Comparison of ENCODE assay signal across 30 cellular contexts in genomic region chr19:18265611-18265981, GRCh38. TPM values are rescaled to one million over a fixed set of nuclear protein-coding genes. Genes with fewer than 3 reads are reported as not detected.
"Had no signal": no experiment of that assay in that cellular context is flagged by ENCODE, and none has a peak within 500 bp of the region (broad histone marks: within the 10 kb centered on the region; RNA-seq: fewer than 3 reads in every experiment).

No MANE protein-coding gene starts in this region.

- H3K9me3 Mint-ChIP-seq: activated B cell treated with CpG ODN at 0.5 μM for 24 hours; activated CD8-positive, alpha-beta T cell treated with anti-CD3 and anti-CD28 coated beads for 36 hours; activated naive CD4-positive, alpha-beta T cell treated with anti-CD3 and anti-CD28 coated beads, Interleukin-2, amount 50 U/mL, for 24 hours; activated naive CD8-positive, alpha-beta T cell treated with anti-CD3 and anti-CD28 coated beads, Interleukin-2, amount 50 U/mL, for 24 hours; activated T-helper 2 cell treated with anti-CD3 and anti-CD28 coated beads, Interferon-gamma antibody, Interleukin-2, Interleukin-4, amounts not matched to agents 10 μg/mL and 5 μg/mL and 100 μg/mL, durations not matched to agents 14 hours and 24 hours and 36 hours; dendritic cell treated with granulocyte-macrophage colony-stimulating factor and Interleukin-4, amounts not matched to agents 40 ng/mL and 50 ng/mL, for 4 days; endodermal cell; natural killer cell treated with Interleukin-12 subunit alpha and Interleukin-12 subunit beta and Interleukin-15 and Interleukin-18, amount 100 ng/mL, for 72 hours; T-helper 2 cell treated with Interferon-gamma antibody and Interleukin-4, amounts not matched to agents 5 μg/mL and 100 μg/mL, for 36 hours had no signal

- DNase-seq: activated B cell treated with CpG ODN at 0.5 μM for 24 hours; activated CD4-positive, alpha-beta T cell treated with anti-CD3 and anti-CD28 coated beads, Interleukin-2, amount 50 U/mL, for 1 hour; activated CD8-positive, alpha-beta memory T cell treated with anti-CD3 and anti-CD28 coated beads, Interleukin-2, amount 10 ng/mL, durations not matched to agents 7 days and 5 days; activated CD8-positive, alpha-beta T cell treated with anti-CD3 and anti-CD28 coated beads for 36 hours; activated naive CD8-positive, alpha-beta T cell treated with anti-CD3 and anti-CD28 coated beads, Interleukin-2, amount 50 U/mL, for 24 hours; activated T-cell treated with anti-CD3 and anti-CD28 coated beads, Interleukin-2, amount 50 U/mL, for 48 hours; amygdala; central memory CD4-positive, alpha-beta T cell; endodermal cell; foreskin melanocyte; left ventricle myocardium inferior; mucosa of descending colon; right lobe of liver; stimulated activated CD4-positive, alpha-beta T cell treated with anti-CD3 and anti-CD28 coated beads, Interleukin-4, amount 100 ng/mL, for 1 hour; stimulated activated naive CD8-positive, alpha-beta T cell treated with anti-CD3 and anti-CD28 coated beads, Interleukin-15, Interleukin-2, amounts not matched to agents 100 U/mL and 50 U/mL, for 24 hours had no signal

- H3K4me1 Mint-ChIP-seq: activated B cell treated with CpG ODN at 0.5 μM for 24 hours; activated naive CD4-positive, alpha-beta T cell treated with anti-CD3 and anti-CD28 coated beads, Interleukin-2, amount 50 U/mL, for 24 hours; activated naive CD8-positive, alpha-beta T cell treated with anti-CD3 and anti-CD28 coated beads, Interleukin-2, amount 50 U/mL, for 24 hours; endodermal cell had no signal

- H3K27ac Mint-ChIP-seq: activated B cell treated with CpG ODN at 0.5 μM for 24 hours; activated CD8-positive, alpha-beta memory T cell treated with anti-CD3 and anti-CD28 coated beads, Interleukin-2, amount 10 ng/mL, durations not matched to agents 7 days and 5 days; activated CD8-positive, alpha-beta T cell treated with anti-CD3 and anti-CD28 coated beads for 36 hours; activated naive CD4-positive, alpha-beta T cell treated with anti-CD3 and anti-CD28 coated beads, Interleukin-2, amount 50 U/mL, for 24 hours; activated naive CD8-positive, alpha-beta T cell treated with anti-CD3 and anti-CD28 coated beads, Interleukin-2, amount 50 U/mL, for 24 hours; activated T-helper 2 cell treated with anti-CD3 and anti-CD28 coated beads, Interferon-gamma antibody, Interleukin-2, Interleukin-4, amounts not matched to agents 10 μg/mL and 5 μg/mL and 100 μg/mL, durations not matched to agents 14 hours and 24 hours and 36 hours; dendritic cell treated with granulocyte-macrophage colony-stimulating factor and Interleukin-4, amounts not matched to agents 40 ng/mL and 50 ng/mL, for 4 days; endodermal cell; natural killer cell treated with Interleukin-12 subunit alpha and Interleukin-12 subunit beta and Interleukin-15 and Interleukin-18, amount 100 ng/mL, for 72 hours; progenitor cell of endocrine pancreas; T-helper 2 cell treated with Interferon-gamma antibody and Interleukin-4, amounts not matched to agents 5 μg/mL and 100 μg/mL, for 36 hours had no signal

- H3K27ac ChIP-seq: breast epithelium, esophagus muscularis mucosa, left ventricle myocardium inferior, neutrophil, right lobe of liver, upper lobe of left lung, vagina had no signal

- H3K36me3 ChIP-seq: left ventricle myocardium inferior had no signal

- ATAC-seq: activated CD8-positive, alpha-beta memory T cell treated with anti-CD3 and anti-CD28 coated beads, Interleukin-2, amount 10 ng/mL, durations not matched to agents 7 days and 5 days; activated CD8-positive, alpha-beta T cell treated with anti-CD3 and anti-CD28 coated beads for 36 hours; activated naive CD8-positive, alpha-beta T cell treated with anti-CD3 and anti-CD28 coated beads, Interleukin-2, amount 50 U/mL, for 24 hours; mucosa of descending colon; natural killer cell treated with Interleukin-12 subunit alpha and Interleukin-12 subunit beta and Interleukin-15 and Interleukin-18, amount 100 ng/mL, for 72 hours; right lobe of liver; stimulated activated naive CD8-positive, alpha-beta T cell treated with anti-CD3 and anti-CD28 coated beads, Interleukin-15, Interleukin-2, amounts not matched to agents 100 U/mL and 50 U/mL, for 24 hours had no signal

- H3K4me3 ChIP-seq: breast epithelium, esophagus muscularis mucosa, left ventricle myocardium inferior, lung, mucosa of descending colon, right lobe of liver, upper lobe of left lung, vagina had no signal

- H3K27me3 Mint-ChIP-seq: activated B cell treated with CpG ODN at 0.5 μM for 24 hours; activated CD8-positive, alpha-beta memory T cell treated with anti-CD3 and anti-CD28 coated beads, Interleukin-2, amount 10 ng/mL, durations not matched to agents 7 days and 5 days; activated CD8-positive, alpha-beta T cell treated with anti-CD3 and anti-CD28 coated beads for 36 hours; activated naive CD4-positive, alpha-beta T cell treated with anti-CD3 and anti-CD28 coated beads, Interleukin-2, amount 50 U/mL, for 24 hours; activated naive CD8-positive, alpha-beta T cell treated with anti-CD3 and anti-CD28 coated beads, Interleukin-2, amount 50 U/mL, for 24 hours; dendritic cell treated with granulocyte-macrophage colony-stimulating factor and Interleukin-4, amounts not matched to agents 40 ng/mL and 50 ng/mL, for 4 days; natural killer cell treated with Interleukin-12 subunit alpha and Interleukin-12 subunit beta and Interleukin-15 and Interleukin-18, amount 100 ng/mL, for 72 hours; progenitor cell of endocrine pancreas had no signal

- H3K4me3 Mint-ChIP-seq: activated B cell treated with CpG ODN at 0.5 μM for 24 hours; activated CD8-positive, alpha-beta memory T cell treated with anti-CD3 and anti-CD28 coated beads, Interleukin-2, amount 10 ng/mL, durations not matched to agents 7 days and 5 days; activated CD8-positive, alpha-beta T cell treated with anti-CD3 and anti-CD28 coated beads for 36 hours; activated naive CD4-positive, alpha-beta T cell treated with anti-CD3 and anti-CD28 coated beads, Interleukin-2, amount 50 U/mL, for 24 hours; activated naive CD8-positive, alpha-beta T cell treated with anti-CD3 and anti-CD28 coated beads, Interleukin-2, amount 50 U/mL, for 24 hours; dendritic cell treated with granulocyte-macrophage colony-stimulating factor and Interleukin-4, amounts not matched to agents 40 ng/mL and 50 ng/mL, for 4 days; endodermal cell; natural killer cell treated with Interleukin-12 subunit alpha and Interleukin-12 subunit beta and Interleukin-15 and Interleukin-18, amount 100 ng/mL, for 72 hours; T-helper 2 cell treated with Interferon-gamma antibody and Interleukin-4, amounts not matched to agents 5 μg/mL and 100 μg/mL, for 36 hours had no signal

- H3K9me3 ChIP-seq: breast epithelium, esophagus muscularis mucosa, left ventricle myocardium inferior, mucosa of descending colon, neutrophil, right lobe of liver, upper lobe of left lung, vagina had no signal

- H3K27me3 ChIP-seq: breast epithelium, esophagus muscularis mucosa, neutrophil, right lobe of liver, upper lobe of left lung, vagina had no signal

- H3K36me3 Mint-ChIP-seq: activated CD8-positive, alpha-beta memory T cell treated with anti-CD3 and anti-CD28 coated beads, Interleukin-2, amount 10 ng/mL, durations not matched to agents 7 days and 5 days; activated naive CD4-positive, alpha-beta T cell treated with anti-CD3 and anti-CD28 coated beads, Interleukin-2, amount 50 U/mL, for 24 hours; natural killer cell treated with Interleukin-12 subunit alpha and Interleukin-12 subunit beta and Interleukin-15 and Interleukin-18, amount 100 ng/mL, for 72 hours had no signal

- H3K4me1 ChIP-seq: breast epithelium, esophagus muscularis mucosa, left ventricle myocardium inferior, right lobe of liver, upper lobe of left lung, vagina had no signal

RNA-seq across cellular contexts. Expression of gene PDE4C, which starts 39.4 kb away (rescaled TPM):
- total RNA-seq: activated B cell treated with CpG ODN at 0.5 μM for 24 hours, mesenteric fat pad, myocyte, subcutaneous adipose tissue had no signal
